Comparison of ENCODE assay signal across 11 cellular contexts in genomic region chr19:40219721-40220276, GRCh38. TPM values are rescaled to one million over a fixed set of nuclear protein-coding genes. Genes with fewer than 3 reads are reported as not detected.
DNase-seq lines count a peak whose midpoint lies in the region; ATAC-seq and TF ChIP-seq lines count a peak whose summit lies in the region.
"Had no signal": no experiment of that assay in that cellular context is flagged by ENCODE, and none has a peak within 500 bp of the region (broad histone marks: within the 10 kb centered on the region; RNA-seq: fewer than 3 reads in every experiment).

No MANE protein-coding gene starts in this region.

- H3K56ac ChIP-seq in IMR-90 (ENCODE audit: extremely low read depth, insufficient read depth, low read length): no peak overlapping the region

- TF ChIP-seq CTCF in IMR-90 (conservative IDR thresholded peaks at IDR 0.05; ENCODE audit: low read depth, low read length) (no peak), GM10248 (IDR thresholded peaks at IDR 0.05; ENCODE audit: control extremely low read depth, extremely low read depth, low read depth, missing control alignments) (no peak)

- TF ChIP-seq RAD21 in IMR-90 (IDR thresholded peaks at IDR 0.05; ENCODE audit: low read length): no peak

- no peak overlapping the region for H2BK120ac ChIP-seq in IMR-90 (ENCODE audit: low read depth, low read length)

- peak overlapping the region; percentile 32; the same call in 1 of the 2 replicates for H3K4me3 ChIP-seq in IMR-90 (ENCODE audit: insufficient read depth, low read depth, low read length)
- H3K4me3 ChIP-seq: Peyer's patch, thyroid gland had no signal

- H2AK5ac ChIP-seq in IMR-90 (ENCODE audit: low read depth, low read length): no peak overlapping the region

- no peak overlapping the region for H3K23ac ChIP-seq in IMR-90 (ENCODE audit: low read depth, low read length)

- in situ Hi-C loops in Caki2 (cut with HindIII; ENCODE audit: low pct_unique_long_range_greater_than_20kb, low sequenced_read_pairs): no loop called here
- in situ Hi-C loops in IMR-90 (cut with MboI; ENCODE audit: low sequenced_read_pairs): loop anchor here (5.0 kb wide), 1 partner anchor 77 kb away; no protein-coding TSS in a partner anchor

- no peak for TF ChIP-seq POLR2A in IMR-90 (IDR thresholded peaks at IDR 0.05; ENCODE audit: low read depth, low read length)

- peak overlapping the region; percentile 68 for H3K4me2 ChIP-seq in IMR-90 (ENCODE audit: low read depth, low read length)

- intact Hi-C loops in IMR-90 (cut with micrococcal nuclease): no loop called here

- no peaks in the 10 kb centered on the region for H4K20me1 ChIP-seq in IMR-90 (ENCODE audit: insufficient read depth, low read length)

- dilution Hi-C loops in IMR-90 (cut with HindIII; ENCODE audit: low sequenced_read_pairs, unreplicated experiment): no loop called here

- H4K5ac ChIP-seq in IMR-90 (ENCODE audit: low read depth, low read length): no peak overlapping the region

- H3K18ac ChIP-seq in IMR-90 (ENCODE audit: low read depth, low read length): no peak overlapping the region

- H4K91ac ChIP-seq in IMR-90 (ENCODE audit: insufficient read depth, low read depth, low read length): no peak overlapping the region

- no peak overlapping the region for H3K27ac ChIP-seq in IMR-90 (ENCODE audit: insufficient read depth, low read length)
- H3K27ac ChIP-seq: thyroid gland had no signal

- POLR2A ChIA-PET in IMR-90 (lab: Charles Lee; ENCODE audit: unreplicated experiment): no interaction called here
- POLR2A ChIA-PET in GM10248 (lab: Yijun Ruan, JAX): interaction anchor here (0.6 kb wide), 1 partner anchor 23 kb away, joined by 6 read pairs; no protein-coding TSS in a partner anchor

- BruUV-seq in IMR-90 (replicated peaks; lab: Mats Ljungman, UMichigan): no TSS peak

- no peak overlapping the region for H3K14ac ChIP-seq in IMR-90 (replicated peaks; ENCODE audit: low read depth, low read length)

- 45% methylated on average over 7 of the region's 8 CpGs; no CpG with 5 or more reads in 1 of the 2 experiments for WGBS in IMR-90 (ENCODE audit: extremely low coverage in 2 of 2, insufficient read length in 1 of 2), 2 experiments

- no peaks in the 10 kb centered on the region for H3K36me3 ChIP-seq in IMR-90 (ENCODE audit: control insufficient read depth, insufficient read depth, low read length)
- H3K36me3 ChIP-seq: Peyer's patch, thyroid gland had no signal

- H2AK9ac ChIP-seq in IMR-90 (replicated peaks; ENCODE audit: low read depth, low read length, poor library complexity): no peak overlapping the region

- peak; percentile 15; the same call in 1 of the 2 replicates for ATAC-seq in IMR-90 (ENCODE audit: low read depth)
- ATAC-seq in SK-N-SH treated with all-trans-retinoic acid at 6 μM for 48 hours: peak; percentile 40
- no peak for ATAC-seq in GM18511 (IDR thresholded peaks at IDR 0.05; ENCODE audit: unreplicated experiment)

- H3K9me3 ChIP-seq in IMR-90 (ENCODE audit: control insufficient read depth, insufficient read depth, low read length): no peaks in the 10 kb centered on the region
- H3K9me3 ChIP-seq: Peyer's patch, thyroid gland had no signal

- H2BK20ac ChIP-seq in IMR-90 (ENCODE audit: low read depth, low read length): peak overlapping the region; percentile 70; the same call in 1 of the 2 replicates

- CTCF ChIA-PET in IMR-90 (lab: Yijun Ruan, JAX) (no interaction called here), GM10248 (lab: Yijun Ruan, JAX) (interaction anchor here (2.0 kb wide), 1 partner anchor 80 kb away, joined by 7 read pairs; no protein-coding TSS in a partner anchor)

- peak overlapping the region; percentile 93 for H2AFZ ChIP-seq in IMR-90 (replicated peaks; ENCODE audit: low read length, poor library complexity)

- peaks cover 11% of the 10 kb centered on the region for H3K9me1 ChIP-seq in IMR-90 (ENCODE audit: insufficient read depth, low read length)

- peaks cover 15% of the 10 kb centered on the region for H3K27me3 ChIP-seq in IMR-90 (ENCODE audit: control insufficient read depth, insufficient read depth, low read length)
- H3K27me3 ChIP-seq: thyroid gland had no signal

- no peak overlapping the region for H4K8ac ChIP-seq in IMR-90 (ENCODE audit: low read depth in 2 of 2, low read length in 2 of 2)

- no peak overlapping the region for H3K9ac ChIP-seq in IMR-90 (ENCODE audit: low read depth, low read length)

- no peaks in the 10 kb centered on the region for H3K79me1 ChIP-seq in IMR-90 (ENCODE audit: low read depth in 1 of 2, low read length in 2 of 2)

- no peak overlapping the region for H2BK5ac ChIP-seq in IMR-90 (ENCODE audit: low read depth, low read length, poor library complexity, severe bottlenecking)

- H3K4ac ChIP-seq in IMR-90 (ENCODE audit: low read depth, low read length): no peak overlapping the region

- no peaks in the 10 kb centered on the region for H3K4me1 ChIP-seq in IMR-90 (ENCODE audit: control insufficient read depth, insufficient read depth, low read length)

- DNase-seq in Caki2 (ENCODE audit: low read depth): peak; percentile 90
- peak; percentile 76 for DNase-seq in IMR-90
- peak; percentile 66 for DNase-seq in iris pigment epithelial cell (ENCODE audit: low read depth)
- DNase-seq in GM10248 (ENCODE audit: extremely low spot score): no peak
- DNase-seq in stimulated activated CD4-positive, alpha-beta T cell treated with anti-CD3 and anti-CD28 coated beads, Interleukin-12 subunit alpha, Interleukin-12 subunit beta, amount 100 ng/mL, for 4 hours: no peak
- DNase-seq in stimulated activated CD8-positive, alpha-beta memory T cell treated with anti-CD3 and anti-CD28 coated beads, Interleukin-4, amount 100 ng/mL, for 48 hours: no peak
- DNase-seq: hippocampal formation had no signal

- no peak overlapping the region for H2BK15ac ChIP-seq in IMR-90 (ENCODE audit: low read depth, low read length)

TF ChIP-seq in IMR-90, 13 proteins besides CTCF, POLR2A, EP300 and RAD21 (continues in another document):
- TF ChIP-seq FOS (IDR thresholded peaks at IDR 0.05; ENCODE audit: low read depth, low read length) (0 out of 2 replicates have a peak, but pooled peaks have one; percentile 30), MAFK (IDR thresholded peaks at IDR 0.05; ENCODE audit: low read depth, low read length) (peak; percentile 44; the same call in 1 of the 2 replicates), CEBPB (IDR thresholded peaks at IDR 0.05; ENCODE audit: low read depth, low read length) (no peak), RCOR1 (IDR thresholded peaks at IDR 0.05; ENCODE audit: insufficient replicate concordance, low read length) (no peak)
- TF ChIP-seq, protein P1, sequence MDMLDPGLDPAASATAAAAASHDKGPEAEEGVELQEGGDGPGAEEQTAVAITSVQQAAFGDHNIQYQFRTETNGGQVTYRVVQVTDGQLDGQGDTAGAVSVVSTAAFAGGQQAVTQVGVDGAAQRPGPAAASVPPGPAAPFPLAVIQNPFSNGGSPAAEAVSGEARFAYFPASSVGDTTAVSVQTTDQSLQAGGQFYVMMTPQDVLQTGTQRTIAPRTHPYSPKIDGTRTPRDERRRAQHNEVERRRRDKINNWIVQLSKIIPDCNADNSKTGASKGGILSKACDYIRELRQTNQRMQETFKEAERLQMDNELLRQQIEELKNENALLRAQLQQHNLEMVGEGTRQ (IDR thresholded peaks at IDR 0.05; ENCODE audit: low read depth, low read length): peak; percentile 83

TF ChIP-seq in SK-N-SH treated with all-trans-retinoic acid at 6 μM for 48 hours, 23 proteins besides CTCF, POLR2A, EP300 and RAD21:
- TF ChIP-seq ZC3H10 (CRISPR knock-in tag; IDR thresholded peaks at IDR 0.05): no peak
- TF ChIP-seq ISL1 (CRISPR knock-in tag; IDR thresholded peaks at IDR 0.05): peak; percentile 33
- no peak for TF ChIP-seq RARB (CRISPR knock-in tag; IDR thresholded peaks at IDR 0.05)
- TF ChIP-seq, protein P2, sequence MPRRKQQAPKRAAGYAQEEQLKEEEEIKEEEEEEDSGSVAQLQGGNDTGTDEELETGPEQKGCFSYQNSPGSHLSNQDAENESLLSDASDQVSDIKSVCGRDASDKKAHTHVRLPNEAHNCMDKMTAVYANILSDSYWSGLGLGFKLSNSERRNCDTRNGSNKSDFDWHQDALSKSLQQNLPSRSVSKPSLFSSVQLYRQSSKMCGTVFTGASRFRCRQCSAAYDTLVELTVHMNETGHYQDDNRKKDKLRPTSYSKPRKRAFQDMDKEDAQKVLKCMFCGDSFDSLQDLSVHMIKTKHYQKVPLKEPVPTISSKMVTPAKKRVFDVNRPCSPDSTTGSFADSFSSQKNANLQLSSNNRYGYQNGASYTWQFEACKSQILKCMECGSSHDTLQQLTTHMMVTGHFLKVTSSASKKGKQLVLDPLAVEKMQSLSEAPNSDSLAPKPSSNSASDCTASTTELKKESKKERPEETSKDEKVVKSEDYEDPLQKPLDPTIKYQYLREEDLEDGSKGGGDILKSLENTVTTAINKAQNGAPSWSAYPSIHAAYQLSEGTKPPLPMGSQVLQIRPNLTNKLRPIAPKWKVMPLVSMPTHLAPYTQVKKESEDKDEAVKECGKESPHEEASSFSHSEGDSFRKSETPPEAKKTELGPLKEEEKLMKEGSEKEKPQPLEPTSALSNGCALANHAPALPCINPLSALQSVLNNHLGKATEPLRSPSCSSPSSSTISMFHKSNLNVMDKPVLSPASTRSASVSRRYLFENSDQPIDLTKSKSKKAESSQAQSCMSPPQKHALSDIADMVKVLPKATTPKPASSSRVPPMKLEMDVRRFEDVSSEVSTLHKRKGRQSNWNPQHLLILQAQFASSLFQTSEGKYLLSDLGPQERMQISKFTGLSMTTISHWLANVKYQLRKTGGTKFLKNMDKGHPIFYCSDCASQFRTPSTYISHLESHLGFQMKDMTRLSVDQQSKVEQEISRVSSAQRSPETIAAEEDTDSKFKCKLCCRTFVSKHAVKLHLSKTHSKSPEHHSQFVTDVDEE (CRISPR knock-in tag; IDR thresholded peaks at IDR 0.05): no peak
- TF ChIP-seq BACH2 (CRISPR knock-in tag; IDR thresholded peaks at IDR 0.05; ENCODE audit: borderline replicate concordance): no peak
TF ChIP-seq in SK-N-SH treated with all-trans-retinoic acid at 6 μM for 48 hours: peak in this region for 1.

RNA-seq across cellular contexts. Expression of gene TTC9B, which starts 1.6 kb away (rescaled TPM):
- not detected in 2 replicates for total RNA-seq in Caki2 (2014; rRNA removed; shearing (Covaris generic); ENCODE audit: low replicate concordance)
- not detected in 2 replicates for total RNA-seq in IMR-90 (2012; rRNA removed)
- polyA plus RNA-seq in IMR-90 (2012; rRNA removed): not detected in 2 replicates
- not detected in 2 replicates for polyA plus RNA-seq in IMR-90 (2012; cell fraction: cytosol; rRNA removed)
- 0.03 and 0.13 TPM in 2 replicates for polyA plus RNA-seq in IMR-90 (2012; cell fraction: nucleus; rRNA removed; ENCODE audit: low replicate concordance)
- total RNA-seq: Peyer's patch, thyroid gland had no signal

RNA-seq across cellular contexts. Expression of gene CCNP, which starts 6.7 kb away (rescaled TPM):
- not detected in 2 replicates for total RNA-seq in Caki2 (2014; rRNA removed; shearing (Covaris generic); ENCODE audit: low replicate concordance)
- total RNA-seq in IMR-90 (2012; rRNA removed): under 0.01 TPM in 2 replicates
- 0.17 and 0.21 TPM in 2 replicates for polyA plus RNA-seq in IMR-90 (2012; rRNA removed)
- 0.17 and 0.42 TPM in 2 replicates for polyA plus RNA-seq in IMR-90 (2012; cell fraction: cytosol; rRNA removed)
- polyA plus RNA-seq in IMR-90 (2012; cell fraction: nucleus; rRNA removed; ENCODE audit: low replicate concordance): 1.5 and 3.1 TPM in 2 replicates

RNA-seq across cellular contexts. Expression of gene MAP3K10, which starts 28.6 kb away (rescaled TPM):
- 9.4 and 20.0 TPM in 2 replicates for total RNA-seq in Caki2 (2014; rRNA removed; shearing (Covaris generic); ENCODE audit: low replicate concordance)
- total RNA-seq in IMR-90 (2012; rRNA removed): 1.4 and 1.8 TPM in 2 replicates
- polyA plus RNA-seq in IMR-90 (2012; rRNA removed): 5.5 and 6.4 TPM in 2 replicates
- polyA plus RNA-seq in IMR-90 (2012; cell fraction: cytosol; rRNA removed): 3.1 and 5.2 TPM in 2 replicates
- 32.7 and 58.4 TPM in 2 replicates for polyA plus RNA-seq in IMR-90 (2012; cell fraction: nucleus; rRNA removed; ENCODE audit: low replicate concordance)

Comparison
In these comparisons a context has a peak if more than half of its experiments do, and no peak if none do; other contexts are left out.
1. DNase-seq: peak in Caki2 (single experiment), IMR-90 (single experiment) and iris pigment epithelial cell (single experiment); none in GM10248 (single experiment), stimulated activated CD4-positive, alpha-beta T cell treated with anti-CD3 and anti-CD28 coated beads, Interleukin-12 subunit alpha, Interleukin-12 subunit beta, amount 100 ng/mL, for 4 hours (single experiment) and stimulated activated CD8-positive, alpha-beta memory T cell treated with anti-CD3 and anti-CD28 coated beads, Interleukin-4, amount 100 ng/mL, for 48 hours (single experiment).